Comparison of ENCODE assay signal across 22 cellular contexts in the genomic region with DNA sequence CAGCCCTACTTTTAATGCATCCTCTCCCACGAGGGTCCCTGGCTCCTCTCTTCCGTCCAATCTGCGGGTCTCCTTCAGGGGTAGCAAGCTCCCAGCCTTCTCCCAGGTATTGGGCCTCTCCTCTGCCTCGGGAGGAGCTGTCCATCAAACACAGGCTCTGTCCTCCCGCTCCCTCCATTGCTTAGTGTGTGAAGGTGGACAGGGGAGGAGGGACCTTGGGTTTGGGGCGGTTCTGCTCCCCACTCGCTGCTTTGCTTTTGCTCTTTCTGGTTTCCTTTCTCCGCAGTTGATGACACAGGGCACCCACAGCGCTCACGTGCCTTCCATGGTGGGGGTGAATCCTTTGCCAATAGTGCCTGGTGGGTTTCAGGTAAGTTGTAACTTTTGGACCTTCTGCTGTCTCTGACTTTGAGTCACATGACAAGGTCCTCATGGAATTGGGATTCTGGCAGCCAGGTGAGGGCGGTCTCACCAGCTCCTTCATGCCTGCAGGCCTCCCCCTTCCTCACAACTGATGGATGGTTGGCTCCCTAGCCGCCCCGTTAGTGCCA. TPM values are rescaled to one million over a fixed set of nuclear protein-coding genes. Genes with fewer than 3 reads are reported as not detected.
"Had no signal": no experiment of that assay in that cellular context is flagged by ENCODE, and none has a peak within 500 bp of the region (broad histone marks: within the 10 kb centered on the region; RNA-seq: fewer than 3 reads in every experiment).

No MANE protein-coding gene starts in this region.

- H3K27me3 Mint-ChIP-seq: activated naive CD8-positive, alpha-beta T cell had no signal

- H3K27ac Mint-ChIP-seq: activated CD4-positive, alpha-beta T cell treated with anti-CD3 and anti-CD28 coated beads, Interleukin-2, amount 10 ng/mL, durations not matched to agents 7 days and 5 days; activated CD8-positive, alpha-beta memory T cell treated with anti-CD3 and anti-CD28 coated beads, Interleukin-2, amount 10 ng/mL, durations not matched to agents 7 days and 5 days; activated CD8-positive, alpha-beta T cell treated with anti-CD3 and anti-CD28 coated beads for 36 hours; activated naive CD8-positive, alpha-beta T cell; endodermal cell; natural killer cell treated with Interleukin-12 subunit alpha and Interleukin-12 subunit beta and Interleukin-15 and Interleukin-18, amount 100 ng/mL, for 72 hours; stimulated activated naive CD8-positive, alpha-beta T cell treated with anti-CD3 and anti-CD28 coated beads, Interleukin-15, Interleukin-2, amounts not matched to agents 100 ng/mL and 50 ng/mL, for 24 hours had no signal

- H3K27me3 ChIP-seq: adrenal gland, breast epithelium, thyroid gland, upper lobe of right lung had no signal

- H3K27ac ChIP-seq: adrenal gland, breast epithelium, coronary artery, gastroesophageal sphincter, heart left ventricle, prostate gland, skin epidermis, thyroid gland, upper lobe of right lung had no signal

- H3K36me3 Mint-ChIP-seq: activated CD8-positive, alpha-beta memory T cell treated with anti-CD3 and anti-CD28 coated beads, Interleukin-2, amount 10 ng/mL, durations not matched to agents 7 days and 5 days; natural killer cell treated with Interleukin-12 subunit alpha and Interleukin-12 subunit beta and Interleukin-15 and Interleukin-18, amount 100 ng/mL, for 72 hours had no signal

- H3K9me3 Mint-ChIP-seq: activated CD4-positive, alpha-beta T cell treated with anti-CD3 and anti-CD28 coated beads, Interleukin-2, amount 10 ng/mL, durations not matched to agents 7 days and 5 days; activated CD8-positive, alpha-beta T cell treated with anti-CD3 and anti-CD28 coated beads for 36 hours; endodermal cell; natural killer cell treated with Interleukin-12 subunit alpha and Interleukin-12 subunit beta and Interleukin-15 and Interleukin-18, amount 100 ng/mL, for 72 hours; stimulated activated naive CD8-positive, alpha-beta T cell treated with anti-CD3 and anti-CD28 coated beads, Interleukin-15, Interleukin-2, amounts not matched to agents 100 ng/mL and 50 ng/mL, for 24 hours had no signal

- H3K36me3 ChIP-seq: adrenal gland, breast epithelium, gastroesophageal sphincter, prostate gland had no signal

- H3K4me1 Mint-ChIP-seq: activated CD4-positive, alpha-beta T cell treated with anti-CD3 and anti-CD28 coated beads, Interleukin-2, amount 10 ng/mL, durations not matched to agents 7 days and 5 days; activated CD8-positive, alpha-beta memory T cell treated with anti-CD3 and anti-CD28 coated beads, Interleukin-2, amount 10 ng/mL, durations not matched to agents 7 days and 5 days; endodermal cell had no signal

- H3K4me1 ChIP-seq: adrenal gland, breast epithelium, gastroesophageal sphincter, heart left ventricle, prostate gland, thyroid gland, upper lobe of right lung had no signal

- H3K4me3 ChIP-seq: adrenal gland, breast epithelium, coronary artery, gastroesophageal sphincter, heart left ventricle, prostate gland, skin epidermis, thyroid gland, upper lobe of right lung had no signal

- ATAC-seq: activated CD4-positive, CD25-positive, alpha-beta regulatory T cell treated with anti-CD3 and anti-CD28 coated beads, Interleukin-2, amount 50 U/mL, for 24 hours; activated CD8-positive, alpha-beta memory T cell treated with anti-CD3 and anti-CD28 coated beads, Interleukin-2, amount 10 ng/mL, durations not matched to agents 7 days and 5 days; activated CD8-positive, alpha-beta T cell treated with anti-CD3 and anti-CD28 coated beads for 36 hours; gastroesophageal sphincter; natural killer cell treated with Interleukin-12 subunit alpha and Interleukin-12 subunit beta and Interleukin-15 and Interleukin-18, amount 100 ng/mL, for 72 hours; upper lobe of right lung had no signal

- H3K4me3 Mint-ChIP-seq: activated CD4-positive, alpha-beta T cell treated with anti-CD3 and anti-CD28 coated beads, Interleukin-2, amount 10 ng/mL, durations not matched to agents 7 days and 5 days; activated CD8-positive, alpha-beta memory T cell treated with anti-CD3 and anti-CD28 coated beads, Interleukin-2, amount 10 ng/mL, durations not matched to agents 7 days and 5 days; activated CD8-positive, alpha-beta T cell treated with anti-CD3 and anti-CD28 coated beads for 36 hours; activated naive CD8-positive, alpha-beta T cell; endodermal cell; natural killer cell treated with Interleukin-12 subunit alpha and Interleukin-12 subunit beta and Interleukin-15 and Interleukin-18, amount 100 ng/mL, for 72 hours; stimulated activated naive CD8-positive, alpha-beta T cell treated with anti-CD3 and anti-CD28 coated beads, Interleukin-15, Interleukin-2, amounts not matched to agents 100 ng/mL and 50 ng/mL, for 24 hours had no signal

- H3K9me3 ChIP-seq: adrenal gland, breast epithelium, gastroesophageal sphincter, heart left ventricle, prostate gland, thyroid gland, upper lobe of right lung had no signal

- DNase-seq: activated CD4-positive, alpha-beta T cell treated with anti-CD3 and anti-CD28 coated beads, Interleukin-2, amount 10 ng/mL, durations not matched to agents 7 days and 5 days; activated CD8-positive, alpha-beta memory T cell treated with anti-CD3 and anti-CD28 coated beads, Interleukin-2, amount 10 ng/mL, durations not matched to agents 7 days and 5 days; activated CD8-positive, alpha-beta T cell treated with anti-CD3 and anti-CD28 coated beads for 36 hours; activated naive CD4-positive, alpha-beta T cell; adrenal gland; endodermal cell; mammary epithelial cell; stimulated activated CD4-positive, alpha-beta T cell treated with anti-CD3 and anti-CD28 coated beads, Interleukin-1b, Interleukin-23, amount 100 ng/mL, for 48 hours; substantia nigra; thyroid gland; upper lobe of right lung had no signal

RNA-seq across cellular contexts. Expression of a gene that starts 18.9 kb away (rescaled TPM):
- total RNA-seq: astrocyte had no signal
